30 cellular contexts compared by ENCODE assay signal in genomic region chr2:158620656-158621055, GRCh38.
"Had no signal": no experiment of that assay in that cellular context is flagged by ENCODE, and none has a peak within 500 bp of the region (broad histone marks: within the 10 kb centered on the region; RNA-seq: fewer than 3 reads in every experiment).

No MANE protein-coding gene starts in this region.

- H3K4me1 ChIP-seq: psoas muscle, thyroid gland, tibial nerve, upper lobe of right lung, uterus had no signal

- H3K4me3 ChIP-seq: pancreas, psoas muscle, skin epidermis, smooth muscle cell, spleen, stomach, thoracic aorta, thyroid gland, tibial nerve, upper lobe of right lung, uterus had no signal

- H3K4me2 ChIP-seq: smooth muscle cell had no signal

- H3K27ac ChIP-seq: pancreas, psoas muscle, skin epidermis, spleen, stomach, thoracic aorta, thyroid gland, tibial nerve, upper lobe of right lung, uterus had no signal

- H3K4me3 Mint-ChIP-seq: naive B cell; naive thymus-derived CD8-positive, alpha-beta T cell; natural killer cell treated with Interleukin-12 subunit alpha and Interleukin-12 subunit beta and Interleukin-15 and Interleukin-18, amount 100 ng/mL, for 72 hours; nephron progenitor cell; neural crest cell; stimulated activated effector memory CD8-positive, alpha-beta T cell treated with anti-CD3 and anti-CD28 coated beads, Interleukin-12 subunit alpha, Interleukin-12 subunit beta, amount 100 ng/mL, for 72 hours; stimulated activated naive B cell treated with anti-CD40 and anti-IgM and Interleukin-4, amounts not matched to agents 10 μg/mL and 1 μg/mL and 100 μg/mL, for 72 hours; stimulated activated naive CD8-positive, alpha-beta T cell treated with anti-CD3 and anti-CD28 coated beads, Interleukin-15, Interleukin-2, amounts not matched to agents 100 ng/mL and 50 ng/mL, for 24 hours; type B pancreatic cell had no signal

- H3K36me3 ChIP-seq: uterus had no signal

- H3K4me1 Mint-ChIP-seq: naive B cell; naive thymus-derived CD8-positive, alpha-beta T cell; nephron progenitor cell; stimulated activated effector memory CD8-positive, alpha-beta T cell treated with anti-CD3 and anti-CD28 coated beads, Interleukin-12 subunit alpha, Interleukin-12 subunit beta, amount 100 ng/mL, for 72 hours; stimulated activated naive B cell treated with anti-CD40 and anti-IgM and Interleukin-4, amounts not matched to agents 10 μg/mL and 1 μg/mL and 100 μg/mL, for 72 hours had no signal

- H3K27me3 Mint-ChIP-seq: naive B cell; naive thymus-derived CD8-positive, alpha-beta T cell; natural killer cell treated with Interleukin-12 subunit alpha and Interleukin-12 subunit beta and Interleukin-15 and Interleukin-18, amount 100 ng/mL, for 72 hours; progenitor cell of endocrine pancreas; stimulated activated naive B cell treated with anti-CD40 and anti-IgM and Interleukin-4, amounts not matched to agents 10 μg/mL and 1 μg/mL and 100 μg/mL, for 72 hours; stimulated activated naive CD8-positive, alpha-beta T cell treated with anti-CD3 and anti-CD28 coated beads, Interleukin-15, Interleukin-2, amounts not matched to agents 100 ng/mL and 50 ng/mL, for 24 hours; type B pancreatic cell had no signal

- DNase-seq: naive B cell; naive thymus-derived CD8-positive, alpha-beta T cell; nephron progenitor cell; nucleus accumbens; pancreas; posterior cingulate gyrus; psoas muscle; right cardiac atrium; spleen; stimulated activated CD4-positive, alpha-beta T cell treated with anti-CD3 and anti-CD28 coated beads, Interleukin-12 subunit alpha, Interleukin-12 subunit beta, amount 100 ng/mL, for 4 hours; stimulated activated CD4-positive, alpha-beta T cell treated with anti-CD3 and anti-CD28 coated beads, Interleukin-1b, Interleukin-23, amount 100 ng/mL, for 48 hours; stimulated activated CD4-positive, alpha-beta T cell treated with anti-CD3 and anti-CD28 coated beads, Interleukin-4, amount 100 ng/mL, for 1 hour; stimulated activated naive B cell treated with anti-CD40 and anti-IgM and Interleukin-4, amounts not matched to agents 10 μg/mL and 1 μg/mL and 100 μg/mL, for 72 hours; stimulated activated naive CD4-positive, alpha-beta T cell treated with Interleukin-2 at 50 U/mL for 16 hours; stomach; thyroid gland; upper lobe of right lung; uterus had no signal

- FAIRE-seq: pancreas had no signal

- H3K9me3 Mint-ChIP-seq: naive B cell; naive thymus-derived CD8-positive, alpha-beta T cell; natural killer cell treated with Interleukin-12 subunit alpha and Interleukin-12 subunit beta and Interleukin-15 and Interleukin-18, amount 100 ng/mL, for 72 hours; nephron progenitor cell; neural crest cell; stimulated activated effector memory CD8-positive, alpha-beta T cell treated with anti-CD3 and anti-CD28 coated beads, Interleukin-12 subunit alpha, Interleukin-12 subunit beta, amount 100 ng/mL, for 72 hours; stimulated activated naive B cell treated with anti-CD40 and anti-IgM and Interleukin-4, amounts not matched to agents 10 μg/mL and 1 μg/mL and 100 μg/mL, for 72 hours; stimulated activated naive CD8-positive, alpha-beta T cell treated with anti-CD3 and anti-CD28 coated beads, Interleukin-15, Interleukin-2, amounts not matched to agents 100 ng/mL and 50 ng/mL, for 24 hours; type B pancreatic cell had no signal

- H3K9me3 ChIP-seq: neutrophil, pancreas, psoas muscle, spleen, stomach, thoracic aorta, thyroid gland, tibial nerve, upper lobe of right lung, uterus had no signal

- ATAC-seq: naive thymus-derived CD8-positive, alpha-beta T cell; natural killer cell treated with Interleukin-12 subunit alpha and Interleukin-12 subunit beta and Interleukin-15 and Interleukin-18, amount 100 ng/mL, for 72 hours; pancreas; psoas muscle; right cardiac atrium; sciatic nerve; stimulated activated effector memory CD8-positive, alpha-beta T cell treated with anti-CD3 and anti-CD28 coated beads, Interleukin-12 subunit alpha, Interleukin-12 subunit beta, amount 100 ng/mL, for 72 hours; stimulated activated naive B cell treated with anti-CD40 and anti-IgM and Interleukin-4, amounts not matched to agents 10 μg/mL and 1 μg/mL and 100 μg/mL, for 72 hours; upper lobe of right lung had no signal

- H3K27ac Mint-ChIP-seq: natural killer cell treated with Interleukin-12 subunit alpha and Interleukin-12 subunit beta and Interleukin-15 and Interleukin-18, amount 100 ng/mL, for 72 hours; nephron progenitor cell; stimulated activated effector memory CD8-positive, alpha-beta T cell treated with anti-CD3 and anti-CD28 coated beads, Interleukin-12 subunit alpha, Interleukin-12 subunit beta, amount 100 ng/mL, for 72 hours; stimulated activated naive B cell treated with anti-CD40 and anti-IgM and Interleukin-4, amounts not matched to agents 10 μg/mL and 1 μg/mL and 100 μg/mL, for 72 hours; stimulated activated naive CD8-positive, alpha-beta T cell treated with anti-CD3 and anti-CD28 coated beads, Interleukin-15, Interleukin-2, amounts not matched to agents 100 ng/mL and 50 ng/mL, for 24 hours; type B pancreatic cell had no signal

- H3K27me3 ChIP-seq: neutrophil, pancreas, spleen, stomach, thyroid gland, tibial nerve, upper lobe of right lung, uterus had no signal
